Comparison of ENCODE assay signal across 9 cellular contexts in genomic region chr1:152869808-152870419, GRCh38. TPM values are rescaled to one million over a fixed set of nuclear protein-coding genes. Genes with fewer than 3 reads are reported as not detected.
DNase-seq lines count a peak whose midpoint lies in the region; ATAC-seq, FAIRE-seq and TF ChIP-seq lines count a peak whose summit lies in the region.
"Had no signal": no experiment of that assay in that cellular context is flagged by ENCODE, and none has a peak within 500 bp of the region (broad histone marks: within the 10 kb centered on the region; RNA-seq: fewer than 3 reads in every experiment).

No MANE protein-coding gene starts in this region.

- no peak overlapping the region for H3K9ac ChIP-seq in H1 (replicated peaks in 1 of 4; ENCODE audit: extremely low read depth in 1 of 4, low read depth in 3 of 4, low read length in 3 of 4)

- H3K27ac Mint-ChIP-seq in activated CD4-positive, alpha-beta memory T cell treated with anti-CD3 and anti-CD28 coated beads for 36 hours, result no peak overlapping the region
- H3K27ac Mint-ChIP-seq: activated naive CD4-positive, alpha-beta T cell treated with anti-CD3 and anti-CD28 coated beads, Interleukin-2, amount 50 U/mL, for 24 hours had no signal

- 45% methylated on average over 9 of the region's 9 CpGs; no CpG with 5 or more reads in 1 of the 2 experiments for WGBS in H1 (ENCODE audit: extremely low coverage in 1 of 2, insufficient coverage in 1 of 2, insufficient read length in 1 of 2, insufficient replicate concordance in 2 of 2, low coverage in 1 of 2, low lambda C conversion rate in 2 of 2, missing lambda C conversion rate in 1 of 2), 2 experiments

- ATAC-seq in HG02884 (IDR thresholded peaks at IDR 0.05; ENCODE audit: unreplicated experiment) (peak; percentile 65), HG03432 (IDR thresholded peaks at IDR 0.05; ENCODE audit: unreplicated experiment) (no peak)

- FAIRE-seq in H1 (lab: Jason Lieb, UNC), result peak; percentile 91

- H3K4ac ChIP-seq in H1 (replicated peaks; ENCODE audit: insufficient read length, low read depth, low read length), result no peak overlapping the region

- no peaks in the 10 kb centered on the region for H3K79me2 ChIP-seq in H1 (ENCODE audit: control insufficient read depth in 1 of 2, insufficient read depth in 2 of 2, low read length in 2 of 2)

- no peak overlapping the region for H3K18ac ChIP-seq in H1 (ENCODE audit: extremely low read depth, low read length)

- no peak for TF ChIP-seq POLR2A in H1 (IDR thresholded peaks at IDR 0.05; ENCODE audit: control extremely low read depth in 1 of 2, low read depth in 2 of 2, low read length in 2 of 2)

- DNase-seq in DMS53 (lab: John Stamatoyannopoulos, UW) (peak; percentile 80), NCI-H69 (lab: John Stamatoyannopoulos, UW) (peak; percentile 65), H1 (ENCODE audit: low read depth in 1 of 2, low spot score in 2 of 2) (peak in 1 of 2 experiments; percentile 80), mucosa of gallbladder (ENCODE audit: low spot score) (peak; percentile 67)
- peak; percentile 72 for DNase-seq in activated CD4-positive, alpha-beta memory T cell treated with anti-CD3 and anti-CD28 coated beads for 36 hours
- DNase-seq in stimulated activated CD8-positive, alpha-beta memory T cell treated with anti-CD3 and anti-CD28 coated beads, Interleukin-4, amount 100 ng/mL, for 4 hours (ENCODE audit: low read depth in 2 of 2, low spot score in 1 of 2), result peak; percentile 10 to 16

- no peak overlapping the region for H4K5ac ChIP-seq in H1 (ENCODE audit: insufficient read length, low read depth, low read length)

- TF ChIP-seq CTCF in H1 (IDR thresholded peaks at IDR 0.05; ENCODE audit: control extremely low read depth in 1 of 3, insufficient read depth in 1 of 3, low read depth in 1 of 3, low read length in 3 of 3), result peak; percentile 78 to 86 (median 81)

- no peak overlapping the region for H2AK5ac ChIP-seq in H1 (ENCODE audit: low read depth, low read length)

- H2BK12ac ChIP-seq in H1 (ENCODE audit: low read depth, low read length), result no peak overlapping the region

- no peak overlapping the region for H4K91ac ChIP-seq in H1 (replicated peaks; ENCODE audit: insufficient read length, low read length)

- POLR2A ChIA-PET in activated CD4-positive, alpha-beta memory T cell treated with anti-CD3 and anti-CD28 coated beads for 36 hours (lab: Charles Lee), result no interaction called here
- POLR2A ChIA-PET in H1 (lab: Charles Lee; ENCODE audit: partially characterized antibody), result no interaction called here

- no peak overlapping the region for H2BK120ac ChIP-seq in H1 (replicated peaks; ENCODE audit: low read depth, low read length)

- H2BK5ac ChIP-seq in H1 (ENCODE audit: low read depth, low read length), result no peak overlapping the region

- no peaks in the 10 kb centered on the region for H4K20me1 ChIP-seq in H1 (replicated peaks in 1 of 2; ENCODE audit: control insufficient read depth in 1 of 2, insufficient read depth in 2 of 2, low read length in 2 of 2)

- no peak overlapping the region for H2BK15ac ChIP-seq in H1 (ENCODE audit: low read length)

- H3K79me1 ChIP-seq in H1 (ENCODE audit: low read depth, low read length), result no peaks in the 10 kb centered on the region

- no peak for TF ChIP-seq EP300 in H1 (IDR thresholded peaks at IDR 0.05; ENCODE audit: borderline replicate concordance in 1 of 2, low read depth in 2 of 2, low read length in 2 of 2)

- no peak overlapping the region for H3K4me2 ChIP-seq in H1 (ENCODE audit: insufficient read depth in 1 of 2, low read depth in 2 of 2, low read length in 2 of 2)

- no peaks in the 10 kb centered on the region for H3K9me3 Mint-ChIP-seq in activated CD4-positive, alpha-beta memory T cell treated with anti-CD3 and anti-CD28 coated beads for 36 hours
- H3K9me3 Mint-ChIP-seq: activated naive CD4-positive, alpha-beta T cell treated with anti-CD3 and anti-CD28 coated beads, Interleukin-2, amount 50 U/mL, for 24 hours had no signal

- peaks cover 7 to 11% of the 10 kb centered on the region in 2 experiments; a peak in 3 of 4 replicates for H3K9me3 ChIP-seq in H1 (ENCODE audit: insufficient read depth in 2 of 2, low read depth in 1 of 2, low read length in 1 of 2)

- H3K4me1 Mint-ChIP-seq in activated CD4-positive, alpha-beta memory T cell treated with anti-CD3 and anti-CD28 coated beads for 36 hours (ENCODE audit: low read depth), result no peaks in the 10 kb centered on the region
- H3K4me1 Mint-ChIP-seq: activated naive CD4-positive, alpha-beta T cell treated with anti-CD3 and anti-CD28 coated beads, Interleukin-2, amount 50 U/mL, for 24 hours had no signal

- H3K36me3 ChIP-seq in H1 (ENCODE audit: control insufficient read depth in 2 of 4, insufficient read depth in 4 of 4, low read length in 3 of 4), result no peaks in the 10 kb centered on the region

- H3K23me2 ChIP-seq in H1 (ENCODE audit: low read depth, low read length), result no peaks in the 10 kb centered on the region

- intact Hi-C loops in activated CD4-positive, alpha-beta memory T cell treated with anti-CD3 and anti-CD28 coated beads for 36 hours (cut with micrococcal nuclease), result loop anchor here (2.0 to 5.0 kb wide), 2 partner anchors 57 to 417 kb away; no protein-coding TSS in a partner anchor

- H2AFZ ChIP-seq in H1 (ENCODE audit: low read length), result no peak overlapping the region

- H3K14ac ChIP-seq in H1 (ENCODE audit: insufficient read length), result no peak overlapping the region

- no peak overlapping the region for H3K4me3 ChIP-seq in H1 (ENCODE audit: extremely low read depth in 1 of 4, insufficient read depth in 2 of 4, low read depth in 3 of 4, low read length in 4 of 4)

- H3K4me3 Mint-ChIP-seq in activated CD4-positive, alpha-beta memory T cell treated with anti-CD3 and anti-CD28 coated beads for 36 hours, result no peak overlapping the region
- H3K4me3 Mint-ChIP-seq: activated naive CD4-positive, alpha-beta T cell treated with anti-CD3 and anti-CD28 coated beads, Interleukin-2, amount 50 U/mL, for 24 hours had no signal

- no peaks in the 10 kb centered on the region for H3K27me3 ChIP-seq in H1 (replicated peaks in 1 of 4; ENCODE audit: control insufficient read depth in 3 of 4, extremely low read depth in 1 of 4, insufficient read depth in 3 of 4, low read length in 3 of 4)

- H3K23ac ChIP-seq in H1 (ENCODE audit: insufficient read length), result no peak overlapping the region

- H3K27me3 Mint-ChIP-seq in activated CD4-positive, alpha-beta memory T cell treated with anti-CD3 and anti-CD28 coated beads for 36 hours, result peaks cover 5% of the 10 kb centered on the region

- CTCF ChIA-PET in activated CD4-positive, alpha-beta memory T cell treated with anti-CD3 and anti-CD28 coated beads for 36 hours (lab: Charles Lee), result interaction anchor here (0.7 to 2.0 kb wide), 16 partner anchors 8 to 365 kb away, joined by 3 to 12 read pairs (median 4); partner anchors contain the start of genes IVL and SMCP
- CTCF ChIA-PET in H1 (lab: Charles Lee; ENCODE audit: partially characterized antibody), result interaction anchor here (0.6 to 9.0 kb wide), 44 partner anchors 9 to 411 kb away, joined by 3 to 200 read pairs (median 4); partner anchors contain the start of genes LCE6A, LORICRIN, PRR9 and SMCP

- no peak overlapping the region for H2BK20ac ChIP-seq in H1 (ENCODE audit: low read length)

- H3K27ac ChIP-seq in H1 (ENCODE audit: low read depth, low read length), result no peak overlapping the region

- H3K4me1 ChIP-seq in H1 (replicated peaks in 1 of 4; ENCODE audit: control insufficient read depth in 3 of 4, insufficient read depth in 4 of 4, low read length in 3 of 4), result no peaks in the 10 kb centered on the region; a peak in 1 of 7 replicates

- H3K36me3 Mint-ChIP-seq in activated CD4-positive, alpha-beta memory T cell treated with anti-CD3 and anti-CD28 coated beads for 36 hours, result no peaks in the 10 kb centered on the region
- H3K36me3 Mint-ChIP-seq: activated naive CD4-positive, alpha-beta T cell treated with anti-CD3 and anti-CD28 coated beads, Interleukin-2, amount 50 U/mL, for 24 hours had no signal

- no peak overlapping the region for H3K56ac ChIP-seq in H1 (replicated peaks; ENCODE audit: insufficient read length, low read depth, low read length)

- peak; percentile 71 to 74 for TF ChIP-seq RAD21 in H1 (IDR thresholded peaks at IDR 0.05 in 1 of 2, conservative IDR thresholded peaks at IDR 0.05 in 1 of 2; ENCODE audit: low read depth in 2 of 2, low read length in 2 of 2)

- H4K8ac ChIP-seq in H1 (ENCODE audit: extremely low read depth, insufficient read depth, low read length), result no peak overlapping the region

RNA-seq across cellular contexts. Expression of gene SMCP, which starts 8.2 kb away (rescaled TPM):
- not detected for total RNA-seq in activated CD4-positive, alpha-beta memory T cell treated with anti-CD3 and anti-CD28 coated beads for 36 hours
- not detected in 2 replicates for total RNA-seq in H1 (2021; fragmentation: NEBNext Ultra II Directional; extraction: Animal tissue kit (Norgen Biotek cat#: 25700))
- polyA plus RNA-seq in H1 (2011; rRNA removed), result not detected in 2 replicates
- polyA plus RNA-seq in H1 (2011; cell fraction: cytosol; rRNA removed), result not detected
- polyA plus RNA-seq in H1 (2011; cell fraction: nucleus; rRNA removed), result not detected
- polyA plus RNA-seq in H1 (2012, experiment 1 of 2), result not detected in 4 replicates
- polyA plus RNA-seq in H1 (2012, experiment 2 of 2), result not detected
- not detected for polyA plus RNA-seq in H1 (2013, experiment 1 of 2)
- not detected for polyA plus RNA-seq in H1 (2013, experiment 2 of 2)
- not detected in 2 replicates for polyA minus RNA-seq in H1 (2011; rRNA and poly(A)+ RNA removed)
- not detected for polyA minus RNA-seq in H1 (2011; cell fraction: cytosol; rRNA and poly(A)+ RNA removed)
- not detected for polyA minus RNA-seq in H1 (2011; cell fraction: nucleus; rRNA and poly(A)+ RNA removed)
- total RNA-seq in mucosa of gallbladder, result not detected

RNA-seq across cellular contexts. Expression of gene LCE7A, which starts 10.1 kb away (rescaled TPM):
- total RNA-seq in activated CD4-positive, alpha-beta memory T cell treated with anti-CD3 and anti-CD28 coated beads for 36 hours, result not detected
- not detected in 2 replicates for total RNA-seq in H1 (2021; fragmentation: NEBNext Ultra II Directional; extraction: Animal tissue kit (Norgen Biotek cat#: 25700))
- polyA plus RNA-seq in H1 (2011; rRNA removed), result not detected in 2 replicates
- not detected for polyA plus RNA-seq in H1 (2011; cell fraction: cytosol; rRNA removed)
- polyA plus RNA-seq in H1 (2011; cell fraction: nucleus; rRNA removed), result not detected
- polyA plus RNA-seq in H1 (2012, experiment 1 of 2), result not detected in 4 replicates
- not detected for polyA plus RNA-seq in H1 (2012, experiment 2 of 2)
- polyA plus RNA-seq in H1 (2013, experiment 1 of 2), result not detected
- not detected for polyA plus RNA-seq in H1 (2013, experiment 2 of 2)
- not detected in 2 replicates for polyA minus RNA-seq in H1 (2011; rRNA and poly(A)+ RNA removed)
- polyA minus RNA-seq in H1 (2011; cell fraction: cytosol; rRNA and poly(A)+ RNA removed), result not detected
- polyA minus RNA-seq in H1 (2011; cell fraction: nucleus; rRNA and poly(A)+ RNA removed), result not detected
- total RNA-seq in mucosa of gallbladder, result not detected

RNA-seq across cellular contexts. Expression of gene LCE6A, which starts 27.3 kb away (rescaled TPM):
- not detected for total RNA-seq in activated CD4-positive, alpha-beta memory T cell treated with anti-CD3 and anti-CD28 coated beads for 36 hours
- total RNA-seq in H1 (2021; fragmentation: NEBNext Ultra II Directional; extraction: Animal tissue kit (Norgen Biotek cat#: 25700)), result not detected in 2 replicates
- not detected in 2 replicates for polyA plus RNA-seq in H1 (2011; rRNA removed)
- not detected for polyA plus RNA-seq in H1 (2011; cell fraction: cytosol; rRNA removed)
- not detected for polyA plus RNA-seq in H1 (2011; cell fraction: nucleus; rRNA removed)
- polyA plus RNA-seq in H1 (2012, experiment 1 of 2), result not detected in 4 replicates
- polyA plus RNA-seq in H1 (2012, experiment 2 of 2), result not detected
- not detected for polyA plus RNA-seq in H1 (2013, experiment 1 of 2)
- not detected for polyA plus RNA-seq in H1 (2013, experiment 2 of 2)
- polyA minus RNA-seq in H1 (2011; rRNA and poly(A)+ RNA removed), result not detected in 2 replicates
- polyA minus RNA-seq in H1 (2011; cell fraction: cytosol; rRNA and poly(A)+ RNA removed), result not detected
- not detected for polyA minus RNA-seq in H1 (2011; cell fraction: nucleus; rRNA and poly(A)+ RNA removed)
- total RNA-seq in mucosa of gallbladder, result not detected

RNA-seq across cellular contexts. Expression of gene IVL, which starts 38.4 kb away (rescaled TPM):
- total RNA-seq in activated CD4-positive, alpha-beta memory T cell treated with anti-CD3 and anti-CD28 coated beads for 36 hours, result not detected
- total RNA-seq in H1 (2021; fragmentation: NEBNext Ultra II Directional; extraction: Animal tissue kit (Norgen Biotek cat#: 25700)), result not detected in 2 replicates
- not detected in 2 replicates for polyA plus RNA-seq in H1 (2011; rRNA removed)
- not detected for polyA plus RNA-seq in H1 (2011; cell fraction: cytosol; rRNA removed)
- polyA plus RNA-seq in H1 (2011; cell fraction: nucleus; rRNA removed), result not detected
- polyA plus RNA-seq in H1 (2012, experiment 1 of 2), result not detected in 4 replicates
- polyA plus RNA-seq in H1 (2012, experiment 2 of 2), result not detected
- polyA plus RNA-seq in H1 (2013, experiment 1 of 2), result not detected
- not detected for polyA plus RNA-seq in H1 (2013, experiment 2 of 2)
- not detected in 2 replicates for polyA minus RNA-seq in H1 (2011; rRNA and poly(A)+ RNA removed)
- not detected for polyA minus RNA-seq in H1 (2011; cell fraction: cytosol; rRNA and poly(A)+ RNA removed)
- polyA minus RNA-seq in H1 (2011; cell fraction: nucleus; rRNA and poly(A)+ RNA removed), result not detected
- total RNA-seq in mucosa of gallbladder, result not detected

RNA-seq across cellular contexts. Expression of gene LCE1A, which starts 42.6 kb away (rescaled TPM):
- total RNA-seq in activated CD4-positive, alpha-beta memory T cell treated with anti-CD3 and anti-CD28 coated beads for 36 hours, result not detected
- total RNA-seq in H1 (2021; fragmentation: NEBNext Ultra II Directional; extraction: Animal tissue kit (Norgen Biotek cat#: 25700)), result not detected in 2 replicates
- polyA plus RNA-seq in H1 (2011; rRNA removed), result not detected in 2 replicates
- polyA plus RNA-seq in H1 (2011; cell fraction: cytosol; rRNA removed), result not detected
- not detected for polyA plus RNA-seq in H1 (2011; cell fraction: nucleus; rRNA removed)
- polyA plus RNA-seq in H1 (2012, experiment 1 of 2), result not detected in 4 replicates
- polyA plus RNA-seq in H1 (2012, experiment 2 of 2), result not detected
- polyA plus RNA-seq in H1 (2013, experiment 1 of 2), result not detected
- polyA plus RNA-seq in H1 (2013, experiment 2 of 2), result not detected
- polyA minus RNA-seq in H1 (2011; rRNA and poly(A)+ RNA removed), result not detected in 2 replicates
- polyA minus RNA-seq in H1 (2011; cell fraction: cytosol; rRNA and poly(A)+ RNA removed), result not detected
- polyA minus RNA-seq in H1 (2011; cell fraction: nucleus; rRNA and poly(A)+ RNA removed), result not detected
- total RNA-seq in mucosa of gallbladder, result not detected
